16 cellular contexts compared by ENCODE assay signal in genomic region chrX:69051901-69052300, GRCh38.
"Had no signal": no experiment of that assay in that cellular context is flagged by ENCODE, and none has a peak within 500 bp of the region (broad histone marks: within the 10 kb centered on the region; RNA-seq: fewer than 3 reads in every experiment).

No MANE protein-coding gene starts in this region.

- H3K27ac ChIP-seq: dorsolateral prefrontal cortex, ovary, right lobe of liver, suprapubic skin, VCaP had no signal

- DNase-seq: activated CD4-positive, alpha-beta T cell treated with anti-CD3 and anti-CD28 coated beads for 1 hour; activated CD4-positive, alpha-beta T cell treated with anti-CD3 and anti-CD28 coated beads, Interleukin-2, amount 50 U/mL, for 48 hours; activated naive CD4-positive, alpha-beta T cell treated with anti-CD3 and anti-CD28 coated beads, Interleukin-2, amount 50 U/mL, for 16 hours; dorsolateral prefrontal cortex; erythroblast; ovary; right lobe of liver; stimulated activated CD4-positive, alpha-beta T cell treated with anti-CD3 and anti-CD28 coated beads, Interleukin-4, amount 100 ng/mL, for 4 hours; stimulated activated CD8-positive, alpha-beta memory T cell treated with anti-CD3 and anti-CD28 coated beads, Interleukin-4, amount 100 ng/mL, for 48 hours; stimulated activated naive CD4-positive, alpha-beta T cell treated with Interleukin-2 at 50 U/mL for 16 hours; trophoblast cell had no signal

- H3K36me3 ChIP-seq: ovary, right lobe of liver, suprapubic skin had no signal

- H3K4me3 ChIP-seq: dorsolateral prefrontal cortex, ovary, right lobe of liver, smooth muscle cell, suprapubic skin had no signal

- H3K4me1 ChIP-seq: right lobe of liver, suprapubic skin had no signal

- ATAC-seq: activated T-helper 17 cell treated with anti-CD3 and anti-CD28 coated beads, Interleukin-2, amount 50 U/mL, for 72 hours; right lobe of liver had no signal

- H3K27me3 ChIP-seq: ovary, right lobe of liver, suprapubic skin had no signal

- H3K9me3 ChIP-seq: ovary, right lobe of liver, suprapubic skin had no signal

- FAIRE-seq: islet of Langerhans had no signal
